In genomic region chr13:40981361-40981760, GRCh38 we compare ENCODE assay signal across 1 cellular context.
TF ChIP-seq lines count a peak whose summit lies in the region.

No MANE protein-coding gene starts in this region.

TF ChIP-seq in HEK293, 187 proteins besides CTCF, POLR2A, EP300 and RAD21 (continued from another document):
- TF ChIP-seq ZBTB17 (tag by site-specific recombination; IDR thresholded peaks at IDR 0.05) (peak; percentile 78), ZNF19 (tag by site-specific recombination; IDR thresholded peaks at IDR 0.05; ENCODE audit: low read depth) (no peak), TSHZ1 (tag by site-specific recombination; IDR thresholded peaks at IDR 0.05; ENCODE audit: borderline replicate concordance) (no peak), ZNF26 (tag by site-specific recombination; IDR thresholded peaks at IDR 0.05) (no peak), ZBTB44 (tag by site-specific recombination; IDR thresholded peaks at IDR 0.05) (peak; percentile 15; the same call in 1 of the 2 replicates), ZNF366 (tag by site-specific recombination; conservative IDR thresholded peaks at IDR 0.05) (peak; percentile 32; the same call in 1 of the 2 replicates), PRDM6 (tag by site-specific recombination; IDR thresholded peaks at IDR 0.05) (peak; percentile 91), ZNF133 (tag by site-specific recombination; IDR thresholded peaks at IDR 0.05) (no peak), ZNF426 (tag by site-specific recombination; IDR thresholded peaks at IDR 0.05) (no peak), ZNF184 (tag by site-specific recombination; IDR thresholded peaks at IDR 0.05) (no peak), FEZF1 (tag by site-specific recombination; IDR thresholded peaks at IDR 0.05) (peak; percentile 43; the same call in 1 of the 2 replicates), ZNF335 (tag by site-specific recombination; conservative IDR thresholded peaks at IDR 0.05) (no peak), ZNF280C (tag by site-specific recombination; IDR thresholded peaks at IDR 0.05) (no peak), ZNF155 (tag by site-specific recombination; IDR thresholded peaks at IDR 0.05) (no peak), ZSCAN30 (tag by site-specific recombination; IDR thresholded peaks at IDR 0.05) (no peak), ZNF341 (tag by site-specific recombination; IDR thresholded peaks at IDR 0.05; ENCODE audit: low read depth) (no peak), ZNF530 (tag by site-specific recombination; IDR thresholded peaks at IDR 0.05; ENCODE audit: low read depth) (no peak), REST (tag by site-specific recombination; IDR thresholded peaks at IDR 0.05) (no peak)
